In the genomic region with DNA sequence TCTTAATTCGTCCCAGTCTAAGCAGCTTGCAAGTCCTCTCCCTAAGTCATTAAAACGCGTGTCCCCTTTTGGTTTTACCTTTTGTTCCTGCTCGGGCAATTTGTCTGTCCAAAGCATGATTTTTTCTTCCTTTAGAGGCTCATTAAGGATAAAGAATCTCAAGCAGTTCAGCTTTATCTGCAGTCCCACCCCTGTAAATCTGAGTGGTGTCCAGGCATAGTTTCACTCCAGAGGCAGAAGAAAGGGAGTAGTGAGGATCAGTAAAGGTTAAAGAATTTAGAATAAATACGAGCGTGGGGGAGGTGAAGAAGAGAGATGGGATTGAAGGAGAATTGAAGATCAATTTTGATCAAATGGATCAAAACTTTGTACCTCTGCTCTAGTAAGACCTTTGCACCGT, we compare ENCODE assay signal across 8 cellular contexts. TPM values are rescaled to one million over a fixed set of nuclear protein-coding genes. Genes with fewer than 3 reads are reported as not detected.
DNase-seq lines count a peak whose midpoint lies in the region.

No MANE protein-coding gene starts in this region.

- peak overlapping the region; percentile 98 for H3K4me3 ChIP-seq in ACC112 (ENCODE audit: low read depth, low read length)
- H3K4me3 ChIP-seq in HUES64 (ENCODE audit: low read length), result peak overlapping the region; percentile 94
- H3K4me3 ChIP-seq in muscle layer of colon (ENCODE audit: low read depth in 1 of 2, low read length in 2 of 2), result peak overlapping the region; percentile 89 to 93

- no peaks in the 10 kb centered on the region for H3K27me3 ChIP-seq in ACC112 (ENCODE audit: insufficient read depth, low read length)
- no peaks in the 10 kb centered on the region for H3K27me3 ChIP-seq in HUES64 (ENCODE audit: insufficient read depth, low read length)
- H3K27me3 ChIP-seq in muscle layer of colon (ENCODE audit: control insufficient read depth in 1 of 2, insufficient read depth in 2 of 2, low read length in 2 of 2), result no peaks in the 10 kb centered on the region

- H3K79me2 ChIP-seq in ACC112 (ENCODE audit: control insufficient read depth, insufficient read depth, low read length, unreplicated experiment), result peaks cover 37% of the 10 kb centered on the region

- no peaks in the 10 kb centered on the region for H3K9me3 ChIP-seq in HUES64 (ENCODE audit: insufficient read depth, low read depth, low read length)
- no peaks in the 10 kb centered on the region for H3K9me3 ChIP-seq in muscle layer of colon (ENCODE audit: low read length)

- intact Hi-C loops in head of caudate nucleus (cut with DNase I), result loop anchor here (5.0 kb wide), 1 partner anchor 92 kb away; a partner anchor contains a TSS

- peaks cover 26% of the 10 kb centered on the region for H3K4me1 ChIP-seq in ACC112 (ENCODE audit: control insufficient read depth, insufficient read depth, low read length, unreplicated experiment)
- peaks cover 43% of the 10 kb centered on the region for H3K4me1 ChIP-seq in HUES64 (ENCODE audit: insufficient read depth, low read length)
- peaks cover 20% of the 10 kb centered on the region for H3K4me1 ChIP-seq in muscle layer of colon (ENCODE audit: insufficient read depth, low read length)

- peak overlapping the region; percentile 82 for H3K27ac ChIP-seq in ACC112 (ENCODE audit: low read depth, low read length)
- peak overlapping the region; percentile 99 for H3K27ac ChIP-seq in HUES64 (ENCODE audit: low read depth, low read length)
- peak overlapping the region; percentile 95 for H3K27ac ChIP-seq in caudate nucleus (ENCODE audit: low read depth, low read length)
- peak overlapping the region; percentile 88 for H3K27ac ChIP-seq in muscle layer of colon (ENCODE audit: low read depth, low read length)

- H3K9ac ChIP-seq in HUES64 (ENCODE audit: low read depth, low read length), result peak overlapping the region; percentile 79
- H3K9ac ChIP-seq in muscle layer of colon (ENCODE audit: low read length), result peak overlapping the region; percentile 90

- H3K36me3 ChIP-seq in ACC112 (ENCODE audit: insufficient read depth, low read length), result peaks cover 15% of the 10 kb centered on the region; the same call in 1 of the 2 replicates
- peaks cover 22% of the 10 kb centered on the region for H3K36me3 ChIP-seq in HUES64 (ENCODE audit: insufficient read depth, low read length)
- peaks cover 20% of the 10 kb centered on the region for H3K36me3 ChIP-seq in muscle layer of colon (ENCODE audit: insufficient read depth, low read length)

- WGBS in HUES64, result 34% methylated on average over 7 of the region's 7 CpGs

- H2AFZ ChIP-seq in ACC112 (ENCODE audit: low read length, unreplicated experiment), result peak overlapping the region; percentile 72

- DNase-seq in caudate nucleus (lab: John Stamatoyannopoulos, UW) (no peak), head of caudate nucleus (no peak), hypothalamus (lab: John Stamatoyannopoulos, UW) (no peak), GOT3 (lab: John Stamatoyannopoulos, UW) (no peak), SW480 (ENCODE audit: low spot score) (no peak)

RNA-seq across cellular contexts. Expression of a gene that starts 0.9 kb away (rescaled TPM):
- 11.6 TPM for polyA plus RNA-seq in HUES64 (2013, experiment 1 of 2)
- polyA plus RNA-seq in HUES64 (2013, experiment 2 of 2), result 13.5 TPM

RNA-seq across cellular contexts. Expression of a gene that starts 39.5 kb away (rescaled TPM):
- polyA plus RNA-seq in HUES64 (2013, experiment 1 of 2), result 0.35 TPM
- 0.32 TPM for polyA plus RNA-seq in HUES64 (2013, experiment 2 of 2)
